1 cellular context compared by ENCODE assay signal in the genomic region with DNA sequence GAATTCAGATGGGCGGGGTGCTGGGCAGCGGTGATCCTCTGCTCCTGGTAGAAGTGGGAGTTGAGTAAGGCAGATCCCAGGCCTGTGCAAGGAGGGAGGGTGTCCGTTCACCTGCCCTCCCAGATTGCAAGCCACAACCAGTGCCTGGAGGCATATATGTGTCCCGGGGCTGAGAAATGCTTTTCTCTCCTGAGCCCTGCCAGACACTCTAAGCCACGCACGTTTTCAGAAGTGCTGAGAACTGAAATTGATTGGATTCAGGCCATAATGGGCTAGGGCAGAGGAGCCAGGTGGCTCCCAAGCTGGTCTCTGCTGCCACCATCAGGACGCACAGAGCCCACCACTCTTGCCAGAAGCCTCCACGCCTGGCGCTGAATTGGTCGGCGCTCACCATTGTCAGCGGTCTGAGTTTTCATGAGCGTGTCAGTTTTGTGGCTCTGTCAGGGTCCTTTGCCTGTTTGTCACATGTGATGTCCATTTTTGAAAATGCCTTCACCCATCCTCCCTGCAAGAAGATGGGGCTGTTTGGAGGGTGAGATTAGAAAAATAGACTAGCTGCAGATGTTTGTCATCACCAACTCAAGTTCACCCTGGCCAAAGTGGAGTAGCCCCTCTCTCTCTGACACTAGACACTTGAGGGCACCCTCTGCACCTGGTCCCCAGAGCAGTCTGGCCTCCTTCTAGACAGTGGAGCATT.
A peak's percentile ranks its signal among the peaks of the same experiment; 100 is the strongest.
TF ChIP-seq lines count a peak whose summit lies in the region.

No MANE protein-coding gene starts in this region.

TF ChIP-seq in HEK293, 187 proteins besides CTCF, POLR2A, EP300 and RAD21 (continued from another document):
- TF ChIP-seq, protein P1, sequence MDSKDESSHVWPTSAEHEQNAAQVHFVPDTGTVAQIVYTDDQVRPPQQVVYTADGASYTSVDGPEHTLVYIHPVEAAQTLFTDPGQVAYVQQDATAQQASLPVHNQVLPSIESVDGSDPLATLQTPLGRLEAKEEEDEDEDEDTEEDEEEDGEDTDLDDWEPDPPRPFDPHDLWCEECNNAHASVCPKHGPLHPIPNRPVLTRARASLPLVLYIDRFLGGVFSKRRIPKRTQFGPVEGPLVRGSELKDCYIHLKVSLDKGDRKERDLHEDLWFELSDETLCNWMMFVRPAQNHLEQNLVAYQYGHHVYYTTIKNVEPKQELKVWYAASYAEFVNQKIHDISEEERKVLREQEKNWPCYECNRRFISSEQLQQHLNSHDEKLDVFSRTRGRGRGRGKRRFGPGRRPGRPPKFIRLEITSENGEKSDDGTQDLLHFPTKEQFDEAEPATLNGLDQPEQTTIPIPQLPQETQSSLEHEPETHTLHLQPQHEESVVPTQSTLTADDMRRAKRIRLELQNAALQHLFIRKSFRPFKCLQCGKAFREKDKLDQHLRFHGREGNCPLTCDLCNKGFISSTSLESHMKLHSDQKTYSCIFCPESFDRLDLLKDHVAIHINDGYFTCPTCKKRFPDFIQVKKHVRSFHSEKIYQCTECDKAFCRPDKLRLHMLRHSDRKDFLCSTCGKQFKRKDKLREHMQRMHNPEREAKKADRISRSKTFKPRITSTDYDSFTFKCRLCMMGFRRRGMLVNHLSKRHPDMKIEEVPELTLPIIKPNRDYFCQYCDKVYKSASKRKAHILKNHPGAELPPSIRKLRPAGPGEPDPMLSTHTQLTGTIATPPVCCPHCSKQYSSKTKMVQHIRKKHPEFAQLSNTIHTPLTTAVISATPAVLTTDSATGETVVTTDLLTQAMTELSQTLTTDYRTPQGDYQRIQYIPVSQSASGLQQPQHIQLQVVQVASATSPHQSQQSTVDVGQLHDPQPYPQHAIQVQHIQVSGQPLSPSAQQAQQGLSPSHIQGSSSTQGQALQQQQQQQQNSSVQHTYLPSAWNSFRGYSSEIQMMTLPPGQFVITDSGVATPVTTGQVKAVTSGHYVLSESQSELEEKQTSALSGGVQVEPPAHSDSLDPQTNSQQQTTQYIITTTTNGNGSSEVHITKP (tag by site-specific recombination; IDR thresholded peaks at IDR 0.05), result peak; percentile 61; the same call in 1 of the 2 replicates
- TF ChIP-seq BCL11B (tag by site-specific recombination; IDR thresholded peaks at IDR 0.05; ENCODE audit: low read depth) (no peak), ZNF341 (tag by site-specific recombination; IDR thresholded peaks at IDR 0.05; ENCODE audit: low read depth) (no peak), ZNF658 (tag by site-specific recombination; IDR thresholded peaks at IDR 0.05) (no peak), ZNF335 (tag by site-specific recombination; conservative IDR thresholded peaks at IDR 0.05) (peak; percentile 49), ZBTB17 (tag by site-specific recombination; IDR thresholded peaks at IDR 0.05) (peak; percentile 73), ZNF132 (tag by site-specific recombination; IDR thresholded peaks at IDR 0.05; ENCODE audit: borderline replicate concordance) (no peak), MYNN (tag by site-specific recombination; IDR thresholded peaks at IDR 0.05; ENCODE audit: borderline replicate concordance) (no peak), ZNF391 (tag by site-specific recombination; IDR thresholded peaks at IDR 0.05; ENCODE audit: borderline replicate concordance, low read depth) (no peak), ZNF707 (tag by site-specific recombination; IDR thresholded peaks at IDR 0.05) (no peak), ZNF501 (tag by site-specific recombination; IDR thresholded peaks at IDR 0.05) (no peak), ZNF155 (tag by site-specific recombination; IDR thresholded peaks at IDR 0.05) (no peak), ZNF791 (tag by site-specific recombination; IDR thresholded peaks at IDR 0.05) (no peak), ZFP37 (tag by site-specific recombination; IDR thresholded peaks at IDR 0.05) (no peak), GLIS1 (tag by site-specific recombination; IDR thresholded peaks at IDR 0.05) (0 out of 2 replicates have a peak, but pooled peaks have one; percentile 27), ZNF610 (tag by site-specific recombination; IDR thresholded peaks at IDR 0.05; ENCODE audit: borderline replicate concordance) (no peak), ZNF561 (tag by site-specific recombination; IDR thresholded peaks at IDR 0.05; ENCODE audit: borderline replicate concordance) (no peak), ZNF48 (tag by site-specific recombination; IDR thresholded peaks at IDR 0.05) (no peak)
- TF ChIP-seq, protein P2, sequence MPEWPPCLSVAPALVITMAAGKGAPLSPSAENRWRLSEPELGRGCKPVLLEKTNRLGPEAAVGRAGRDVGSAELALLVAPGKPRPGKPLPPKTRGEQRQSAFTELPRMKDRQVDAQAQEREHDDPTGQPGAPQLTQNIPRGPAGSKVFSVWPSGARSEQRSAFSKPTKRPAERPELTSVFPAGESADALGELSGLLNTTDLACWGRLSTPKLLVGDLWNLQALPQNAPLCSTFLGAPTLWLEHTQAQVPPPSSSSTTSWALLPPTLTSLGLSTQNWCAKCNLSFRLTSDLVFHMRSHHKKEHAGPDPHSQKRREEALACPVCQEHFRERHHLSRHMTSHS (tag by site-specific recombination; IDR thresholded peaks at IDR 0.05), result no peak
- TF ChIP-seq, protein P3, sequence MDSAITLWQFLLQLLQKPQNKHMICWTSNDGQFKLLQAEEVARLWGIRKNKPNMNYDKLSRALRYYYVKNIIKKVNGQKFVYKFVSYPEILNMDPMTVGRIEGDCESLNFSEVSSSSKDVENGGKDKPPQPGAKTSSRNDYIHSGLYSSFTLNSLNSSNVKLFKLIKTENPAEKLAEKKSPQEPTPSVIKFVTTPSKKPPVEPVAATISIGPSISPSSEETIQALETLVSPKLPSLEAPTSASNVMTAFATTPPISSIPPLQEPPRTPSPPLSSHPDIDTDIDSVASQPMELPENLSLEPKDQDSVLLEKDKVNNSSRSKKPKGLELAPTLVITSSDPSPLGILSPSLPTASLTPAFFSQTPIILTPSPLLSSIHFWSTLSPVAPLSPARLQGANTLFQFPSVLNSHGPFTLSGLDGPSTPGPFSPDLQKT (IDR thresholded peaks at IDR 0.05; ENCODE audit: borderline replicate concordance, low read depth, low read length), result no peak
